Comparison of ENCODE assay signal across 26 cellular contexts in genomic region chr10:74025380-74025978, GRCh38. TPM values are rescaled to one million over a fixed set of nuclear protein-coding genes. Genes with fewer than 3 reads are reported as not detected.
DNase-seq lines count a peak whose midpoint lies in the region; ATAC-seq and TF ChIP-seq lines count a peak whose summit lies in the region.
"Had no signal": no experiment of that assay in that cellular context is flagged by ENCODE, and none has a peak within 500 bp of the region (broad histone marks: within the 10 kb centered on the region; RNA-seq: fewer than 3 reads in every experiment).

No MANE protein-coding gene starts in this region.

- H3K4me1 Mint-ChIP-seq in Caco-2 (ENCODE audit: low read depth, unreplicated experiment), result peaks cover 32% of the 10 kb centered on the region
- peaks cover 29% of the 10 kb centered on the region for H3K4me1 Mint-ChIP-seq in activated T-helper 17 cell treated with anti-CD3 and anti-CD28 coated beads, Interleukin-2, amount 50 U/mL, for 72 hours
- H3K4me1 Mint-ChIP-seq in osteocyte (ENCODE audit: unreplicated experiment), result peaks cover 68% of the 10 kb centered on the region

- POLR2A ChIA-PET in Caco-2 (lab: Charles Lee), result no interaction called here

- CTCF ChIA-PET in Caco-2 (lab: Charles Lee), result interaction anchor here (0.6 to 1.2 kb wide), 3 partner anchors 13 to 101 kb away, joined by 3 to 6 read pairs (median 3); no protein-coding TSS in a partner anchor

- H3K27ac ChIP-seq in 22Rv1, result peak overlapping the region; percentile 60
- H3K27ac ChIP-seq: body of pancreas, PC-9, thyroid gland had no signal

- H3K27ac Mint-ChIP-seq in Caco-2 (ENCODE audit: unreplicated experiment) (peak overlapping the region; percentile 1), osteocyte (ENCODE audit: unreplicated experiment) (peak overlapping the region; percentile 42)
- H3K27ac Mint-ChIP-seq in activated T-helper 17 cell treated with anti-CD3 and anti-CD28 coated beads, Interleukin-2, amount 50 U/mL, for 72 hours, result peak overlapping the region; percentile 7
- H3K27ac Mint-ChIP-seq: activated CD8-positive, alpha-beta T cell treated with anti-CD3 and anti-CD28 coated beads, Interleukin-2, amount 10 ng/mL, durations not matched to agents 7 days and 5 days had no signal

- H3K27me3 Mint-ChIP-seq in Caco-2 (ENCODE audit: insufficient read depth, unreplicated experiment) (no peaks in the 10 kb centered on the region), osteocyte (ENCODE audit: unreplicated experiment) (no peaks in the 10 kb centered on the region)
- no peaks in the 10 kb centered on the region for H3K27me3 Mint-ChIP-seq in activated T-helper 17 cell treated with anti-CD3 and anti-CD28 coated beads, Interleukin-2, amount 50 U/mL, for 72 hours

- no peak overlapping the region for H3K4me3 Mint-ChIP-seq in Caco-2 (ENCODE audit: unreplicated experiment)
- H3K4me3 Mint-ChIP-seq in activated T-helper 17 cell treated with anti-CD3 and anti-CD28 coated beads, Interleukin-2, amount 50 U/mL, for 72 hours, result no peak overlapping the region
- H3K4me3 Mint-ChIP-seq in osteocyte (ENCODE audit: unreplicated experiment), result no peak overlapping the region
- H3K4me3 Mint-ChIP-seq: activated CD8-positive, alpha-beta T cell treated with anti-CD3 and anti-CD28 coated beads, Interleukin-2, amount 10 ng/mL, durations not matched to agents 7 days and 5 days; HFFc6 had no signal

- H3K27me3 ChIP-seq in Caco-2 (replicated peaks; ENCODE audit: control insufficient read depth, insufficient read depth, low read length), result no peaks in the 10 kb centered on the region
- H3K27me3 ChIP-seq: body of pancreas, heart left ventricle, spleen, thyroid gland had no signal

- intact Hi-C loops in Caco-2 (cut with micrococcal nuclease; ENCODE audit: unreplicated experiment), result no loop called here

- TF ChIP-seq CTCF in 22Rv1 (IDR thresholded peaks at IDR 0.05), result no peak
- no peak for TF ChIP-seq CTCF in Caco-2 (IDR thresholded peaks at IDR 0.05; ENCODE audit: insufficient read depth in 1 of 2, low read depth in 1 of 2, low read length in 1 of 2, severe bottlenecking in 1 of 2, unreplicated experiment in 1 of 2)
- TF ChIP-seq CTCF in osteocyte (IDR thresholded peaks at IDR 0.05), result no peak

- H3K9me3 Mint-ChIP-seq in Caco-2 (ENCODE audit: unreplicated experiment) (no peaks in the 10 kb centered on the region), osteocyte (ENCODE audit: unreplicated experiment) (no peaks in the 10 kb centered on the region)
- no peaks in the 10 kb centered on the region for H3K9me3 Mint-ChIP-seq in activated T-helper 17 cell treated with anti-CD3 and anti-CD28 coated beads, Interleukin-2, amount 50 U/mL, for 72 hours
- H3K9me3 Mint-ChIP-seq: HFFc6 had no signal

- no TSS peak for BruUV-seq in Caco-2 (replicated peaks; lab: Mats Ljungman, UMichigan)

- no peaks in the 10 kb centered on the region for H3K9me3 ChIP-seq in Caco-2
- H3K9me3 ChIP-seq: body of pancreas, heart left ventricle, spleen, thyroid gland had no signal

- ATAC-seq in activated T-helper 17 cell treated with anti-CD3 and anti-CD28 coated beads, Interleukin-2, amount 50 U/mL, for 72 hours (replicated peaks), result no peak
- ATAC-seq in GM18498 (IDR thresholded peaks at IDR 0.05; ENCODE audit: unreplicated experiment) (no peak), GM18868 (IDR thresholded peaks at IDR 0.05; ENCODE audit: unreplicated experiment) (no peak)
- ATAC-seq: activated CD8-positive, alpha-beta T cell treated with anti-CD3 and anti-CD28 coated beads, Interleukin-2, amount 10 ng/mL, durations not matched to agents 7 days and 5 days; body of pancreas; heart left ventricle had no signal

- H3K36me3 ChIP-seq in Caco-2 (ENCODE audit: control insufficient read depth, insufficient read depth, low read length), result no peaks in the 10 kb centered on the region
- H3K36me3 ChIP-seq: thyroid gland had no signal

- H3K4me3 ChIP-seq in Caco-2 (ENCODE audit: low read depth, low read length), result no peak overlapping the region
- H3K4me3 ChIP-seq: body of pancreas, heart left ventricle, PC-9, spleen, thyroid gland had no signal

- H3K36me3 Mint-ChIP-seq in Caco-2 (ENCODE audit: insufficient read depth, unreplicated experiment) (peaks cover 16% of the 10 kb centered on the region), osteocyte (ENCODE audit: unreplicated experiment) (peaks cover 4% of the 10 kb centered on the region)
- H3K36me3 Mint-ChIP-seq in activated T-helper 17 cell treated with anti-CD3 and anti-CD28 coated beads, Interleukin-2, amount 50 U/mL, for 72 hours (ENCODE audit: low read depth), result peaks cover 17% of the 10 kb centered on the region

- DNase-seq in Caco-2, result no peak
- no peak for DNase-seq in osteocyte (ENCODE audit: extremely low spot score, unreplicated experiment)
- DNase-seq in C1 segment of cervical spinal cord (lab: John Stamatoyannopoulos, UW), result no peak
- no peak for DNase-seq in NCI-H510A treated with DMSO at 0.1 percent for 48 hours (lab: John Stamatoyannopoulos, UW)
- DNase-seq: activated CD4-positive, CD25-positive, alpha-beta regulatory T cell treated with anti-CD3 and anti-CD28 coated beads, Interleukin-2, amount 50 U/mL, for 72 hours; activated CD8-positive, alpha-beta T cell treated with anti-CD3 and anti-CD28 coated beads, Interleukin-2, amount 10 ng/mL, durations not matched to agents 7 days and 5 days; activated effector memory CD4-positive, alpha-beta T cell treated with anti-CD3 and anti-CD28 coated beads, Interleukin-2, amount 50 U/mL, for 16 hours; activated T-cell treated with anti-CD3 and anti-CD28 coated beads for 4 hours; body of pancreas; DMS 273 treated with DMSO at 0.1 percent for 48 hours; effector CD4-positive, alpha-beta T cell; heart left ventricle; HFFc6; left cardiac atrium; NCI-H446 treated with DMSO at 0.1 percent for 48 hours; occipital lobe; PC-9; SIG-M5; spleen; stimulated activated CD4-positive, alpha-beta T cell treated with anti-CD3 and anti-CD28 coated beads, Interleukin-4, amount 100 ng/mL, for 4 hours; stimulated activated naive CD4-positive, alpha-beta T cell treated with Interleukin-2 at 50 U/mL for 16 hours; thyroid gland had no signal

- H3K4me1 ChIP-seq in Caco-2, result peaks cover 19% of the 10 kb centered on the region

RNA-seq across cellular contexts. Expression of gene VCL, which starts 27.6 kb away (rescaled TPM):
- total RNA-seq in Caco-2 (2022) (92.2 and 113 TPM in 2 replicates), osteocyte (338 and 340 TPM in 2 replicates)
- total RNA-seq in activated T-helper 17 cell treated with anti-CD3 and anti-CD28 coated beads, Interleukin-2, amount 50 U/mL, for 72 hours, result 10 to 100 TPM; 18.4 to 27.2 TPM
